ENCODE assay signal across 2 cellular contexts in the genomic region with DNA sequence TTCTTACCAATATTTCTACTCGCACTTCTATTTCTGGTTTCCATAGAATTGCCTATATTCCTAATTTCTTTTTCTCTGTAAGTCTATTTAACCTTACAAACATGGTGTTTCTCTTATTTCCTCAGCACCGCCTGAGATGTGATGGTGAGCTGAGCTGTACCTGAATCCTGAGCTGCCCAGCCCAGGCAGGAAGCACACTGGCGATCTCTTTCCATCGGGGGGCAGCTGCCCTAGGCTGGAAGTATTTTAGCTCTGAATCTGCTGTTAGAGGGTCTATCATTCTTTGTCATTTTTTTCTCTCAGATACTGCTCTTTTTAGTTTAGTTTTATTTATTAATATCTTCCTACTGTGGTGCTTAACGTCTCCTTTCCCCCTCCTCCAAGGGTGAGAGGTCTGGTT.
TF ChIP-seq lines count a peak whose summit lies in the region.

No MANE protein-coding gene starts in this region.

TF ChIP-seq in HCT116, 20 proteins besides CTCF, POLR2A, EP300 and RAD21 (continued from another document):
- TF ChIP-seq SIN3A (IDR thresholded peaks at IDR 0.05; ENCODE audit: low read depth) (no peak), POLR2AphosphoS5 (IDR thresholded peaks at IDR 0.05; ENCODE audit: low read depth, low read length) (no peak), JUND (IDR thresholded peaks at IDR 0.05) (no peak), ELF1 (IDR thresholded peaks at IDR 0.05; ENCODE audit: borderline replicate concordance, low read depth) (no peak), YY1 (IDR thresholded peaks at IDR 0.05; ENCODE audit: extremely low read depth, insufficient replicate concordance, low read depth, low read length) (no peak), CEBPB (IDR thresholded peaks at IDR 0.05; ENCODE audit: low read depth) (no peak), SRF (IDR thresholded peaks at IDR 0.05; ENCODE audit: low read depth) (no peak), ZNF274 (IDR thresholded peaks at IDR 0.05; ENCODE audit: low read depth, low read length) (no peak), CBX3 (IDR thresholded peaks at IDR 0.05; ENCODE audit: low read depth) (no peak)
- TF ChIP-seq, protein P1, sequence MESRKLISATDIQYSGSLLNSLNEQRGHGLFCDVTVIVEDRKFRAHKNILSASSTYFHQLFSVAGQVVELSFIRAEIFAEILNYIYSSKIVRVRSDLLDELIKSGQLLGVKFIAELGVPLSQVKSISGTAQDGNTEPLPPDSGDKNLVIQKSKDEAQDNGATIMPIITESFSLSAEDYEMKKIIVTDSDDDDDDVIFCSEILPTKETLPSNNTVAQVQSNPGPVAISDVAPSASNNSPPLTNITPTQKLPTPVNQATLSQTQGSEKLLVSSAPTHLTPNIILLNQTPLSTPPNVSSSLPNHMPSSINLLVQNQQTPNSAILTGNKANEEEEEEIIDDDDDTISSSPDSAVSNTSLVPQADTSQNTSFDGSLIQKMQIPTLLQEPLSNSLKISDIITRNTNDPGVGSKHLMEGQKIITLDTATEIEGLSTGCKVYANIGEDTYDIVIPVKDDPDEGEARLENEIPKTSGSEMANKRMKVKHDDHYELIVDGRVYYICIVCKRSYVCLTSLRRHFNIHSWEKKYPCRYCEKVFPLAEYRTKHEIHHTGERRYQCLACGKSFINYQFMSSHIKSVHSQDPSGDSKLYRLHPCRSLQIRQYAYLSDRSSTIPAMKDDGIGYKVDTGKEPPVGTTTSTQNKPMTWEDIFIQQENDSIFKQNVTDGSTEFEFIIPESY (IDR thresholded peaks at IDR 0.05; ENCODE audit: extremely low read depth, insufficient replicate concordance, low read length), result no peak
- TF ChIP-seq, protein P2, sequence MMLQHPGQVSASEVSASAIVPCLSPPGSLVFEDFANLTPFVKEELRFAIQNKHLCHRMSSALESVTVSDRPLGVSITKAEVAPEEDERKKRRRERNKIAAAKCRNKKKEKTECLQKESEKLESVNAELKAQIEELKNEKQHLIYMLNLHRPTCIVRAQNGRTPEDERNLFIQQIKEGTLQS (IDR thresholded peaks at IDR 0.05), result no peak
- TF ChIP-seq, protein P3, sequence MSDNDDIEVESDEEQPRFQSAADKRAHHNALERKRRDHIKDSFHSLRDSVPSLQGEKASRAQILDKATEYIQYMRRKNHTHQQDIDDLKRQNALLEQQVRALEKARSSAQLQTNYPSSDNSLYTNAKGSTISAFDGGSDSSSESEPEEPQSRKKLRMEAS (IDR thresholded peaks at IDR 0.05), result no peak

TF ChIP-seq in H1, 55 proteins besides CTCF, POLR2A, EP300 and RAD21 (continued from another document):
- TF ChIP-seq, protein P4, sequence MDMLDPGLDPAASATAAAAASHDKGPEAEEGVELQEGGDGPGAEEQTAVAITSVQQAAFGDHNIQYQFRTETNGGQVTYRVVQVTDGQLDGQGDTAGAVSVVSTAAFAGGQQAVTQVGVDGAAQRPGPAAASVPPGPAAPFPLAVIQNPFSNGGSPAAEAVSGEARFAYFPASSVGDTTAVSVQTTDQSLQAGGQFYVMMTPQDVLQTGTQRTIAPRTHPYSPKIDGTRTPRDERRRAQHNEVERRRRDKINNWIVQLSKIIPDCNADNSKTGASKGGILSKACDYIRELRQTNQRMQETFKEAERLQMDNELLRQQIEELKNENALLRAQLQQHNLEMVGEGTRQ (IDR thresholded peaks at IDR 0.05; ENCODE audit: low read length), result no peak
- TF ChIP-seq SP4 (IDR thresholded peaks at IDR 0.05; ENCODE audit: low read length), result no peak
TF ChIP-seq in H1: peak in this region for 0.
